In genomic region chr10:99844433-99844955, GRCh38 we compare ENCODE assay signal across 22 cellular contexts.
DNase-seq lines count a peak whose midpoint lies in the region; ATAC-seq, FAIRE-seq and TF ChIP-seq lines count a peak whose summit lies in the region.
"Had no signal": no experiment of that assay in that cellular context is flagged by ENCODE, and none has a peak within 500 bp of the region (broad histone marks: within the 10 kb centered on the region; RNA-seq: fewer than 3 reads in every experiment).

No MANE protein-coding gene starts in this region.

- peaks cover 0 to 1% (median 0%) of the 10 kb centered on the region in 3 donors for H3K36me3 Mint-ChIP-seq in CD8-positive, alpha-beta memory T cell
- H3K36me3 Mint-ChIP-seq: IgD-negative memory B cell had no signal

- TF ChIP-seq CTCF in Panc1 (IDR thresholded peaks at IDR 0.05) (no peak), H1 (IDR thresholded peaks at IDR 0.05; ENCODE audit: control extremely low read depth in 1 of 3, insufficient read depth in 1 of 3, low read depth in 1 of 3, low read length in 3 of 3) (no peak)

- H4K20me1 ChIP-seq in BLaER1 (no peaks in the 10 kb centered on the region), H1 (replicated peaks in 1 of 2; ENCODE audit: control insufficient read depth in 1 of 2, insufficient read depth in 2 of 2, low read length in 2 of 2) (no peaks in the 10 kb centered on the region)

- H3K27ac Mint-ChIP-seq in CD8-positive, alpha-beta memory T cell = peak overlapping the region in 1 of 8 donors; percentile 46
- H3K27ac Mint-ChIP-seq: B cell; CD4-positive, CD25-positive, alpha-beta regulatory T cell; IgD-negative memory B cell had no signal

- no peak overlapping the region for H2BK20ac ChIP-seq in H1 (ENCODE audit: low read length)

- H2BK15ac ChIP-seq in H1 (ENCODE audit: low read length) = no peak overlapping the region
- H2BK15ac ChIP-seq in mesenchymal stem cell (ENCODE audit: low read depth, poor library complexity, severe bottlenecking) = no peak overlapping the region

- H3K27me3 ChIP-seq in BLaER1 = no peaks in the 10 kb centered on the region
- no peaks in the 10 kb centered on the region for H3K27me3 ChIP-seq in Panc1 (ENCODE audit: control insufficient read depth, insufficient read depth, low read length)
- H3K27me3 ChIP-seq in H1 (replicated peaks in 1 of 4; ENCODE audit: control insufficient read depth in 3 of 4, extremely low read depth in 1 of 4, insufficient read depth in 3 of 4, low read length in 3 of 4) = no peaks in the 10 kb centered on the region; a peak in 1 of 7 replicates
- no peaks in the 10 kb centered on the region for H3K27me3 ChIP-seq in mesenchymal stem cell (ENCODE audit: control insufficient read depth in 1 of 2, insufficient read depth in 1 of 2, low read length in 2 of 2)
- H3K27me3 ChIP-seq in CD8-positive, alpha-beta memory T cell (ENCODE audit: insufficient read depth, low read length, poor library complexity, severe bottlenecking) = no peaks in the 10 kb centered on the region
- H3K27me3 ChIP-seq: Peyer's patch had no signal

- H3K14ac ChIP-seq in H1 (ENCODE audit: insufficient read length) (no peak overlapping the region), mesenchymal stem cell (ENCODE audit: low read length in 2 of 2) (no peak overlapping the region)

- H3K27me3 Mint-ChIP-seq in CD8-positive, alpha-beta memory T cell = peaks cover 0 to 1% of the 10 kb centered on the region in 2 donors
- H3K27me3 Mint-ChIP-seq: B cell, IgD-negative memory B cell had no signal

- in situ Hi-C loops in Panc1 (cut with HindIII; ENCODE audit: low pct_unique_long_range_greater_than_20kb, low sequenced_read_pairs) = no loop called here

- H4K91ac ChIP-seq in H1 (replicated peaks; ENCODE audit: insufficient read length, low read length) (no peak overlapping the region), mesenchymal stem cell (ENCODE audit: low read length) (no peak overlapping the region)

- BruUV-seq in Panc1 (replicated peaks; lab: Mats Ljungman, UMichigan) = no TSS peak

- H2AFZ ChIP-seq in H1 (ENCODE audit: low read length) (0 out of 2 replicates have a peak overlapping the region, but pooled peaks have one; percentile 10), mesenchymal stem cell (ENCODE audit: low read depth, low read length) (peak overlapping the region; percentile 43)

- H3K4ac ChIP-seq in H1 (replicated peaks; ENCODE audit: insufficient read length, low read depth, low read length) = no peak overlapping the region
- H3K4ac ChIP-seq in mesenchymal stem cell (ENCODE audit: low read depth in 1 of 2, low read length in 2 of 2) = peak overlapping the region in 1 of 2 experiments; percentile 50

- no peak overlapping the region for H3K4me3 Mint-ChIP-seq in CD8-positive, alpha-beta memory T cell
- H3K4me3 Mint-ChIP-seq: B cell; CD4-positive, CD25-positive, alpha-beta regulatory T cell; IgD-negative memory B cell had no signal

- H3K4me2 ChIP-seq in BLaER1 = no peak overlapping the region
- no peak overlapping the region for H3K4me2 ChIP-seq in H1 (ENCODE audit: insufficient read depth in 1 of 2, low read depth in 2 of 2, low read length in 2 of 2)
- H3K4me2 ChIP-seq in mesenchymal stem cell (ENCODE audit: low read length, poor library complexity, severe bottlenecking) = no peak overlapping the region

- H3K9me3 ChIP-seq in BLaER1 = no peaks in the 10 kb centered on the region
- no peaks in the 10 kb centered on the region for H3K9me3 ChIP-seq in Panc1 (ENCODE audit: control insufficient read depth, insufficient read depth, low read depth, low read length)
- no peaks in the 10 kb centered on the region; a peak in 1 of 4 replicates for H3K9me3 ChIP-seq in H1 (ENCODE audit: insufficient read depth in 2 of 2, low read depth in 1 of 2, low read length in 1 of 2)
- H3K9me3 ChIP-seq in mesenchymal stem cell (ENCODE audit: control insufficient read depth, low read length) = no peaks in the 10 kb centered on the region
- H3K9me3 ChIP-seq in CD8-positive, alpha-beta memory T cell (ENCODE audit: low read length) = no peaks in the 10 kb centered on the region
- H3K9me3 ChIP-seq: Caco-2, Peyer's patch had no signal

- peaks cover 5 to 8% (median 8%) of the 10 kb centered on the region in 3 donors for H3K4me1 Mint-ChIP-seq in CD8-positive, alpha-beta memory T cell

- H3K9ac ChIP-seq in BLaER1 (peak overlapping the region; percentile 32; the same call in 1 of the 2 replicates), H1 (replicated peaks in 1 of 4; ENCODE audit: extremely low read depth in 1 of 4, low read depth in 3 of 4, low read length in 3 of 4) (no peak overlapping the region), mesenchymal stem cell (ENCODE audit: low read length) (peak overlapping the region; percentile 28)

- H3K79me2 ChIP-seq in H1 (ENCODE audit: control insufficient read depth in 1 of 2, insufficient read depth in 2 of 2, low read length in 2 of 2) = no peaks in the 10 kb centered on the region

- no peaks in the 10 kb centered on the region for H3K23me2 ChIP-seq in H1 (ENCODE audit: low read depth, low read length)

- no peak overlapping the region for H2BK5ac ChIP-seq in H1 (ENCODE audit: low read depth, low read length)
- H2BK5ac ChIP-seq in mesenchymal stem cell (ENCODE audit: low read depth, low read length, poor library complexity, severe bottlenecking) = no peak overlapping the region

- H3K27ac ChIP-seq in BLaER1 (no peak overlapping the region), Panc1 (ENCODE audit: low read length) (peak overlapping the region; percentile 49; the same call in 1 of the 2 replicates), H1 (ENCODE audit: low read depth, low read length) (no peak overlapping the region), mesenchymal stem cell (ENCODE audit: low read length, poor library complexity, severe bottlenecking) (no peak overlapping the region)
- no peak overlapping the region for H3K27ac ChIP-seq in CD8-positive, alpha-beta memory T cell (ENCODE audit: low read depth, low read length)
- H3K27ac ChIP-seq: Peyer's patch had no signal

- H3K4me3 ChIP-seq in BLaER1 (no peak overlapping the region), Panc1 (ENCODE audit: low read depth in 2 of 2, low read length in 2 of 2) (no peak overlapping the region), H1 (ENCODE audit: extremely low read depth in 1 of 4, insufficient read depth in 2 of 4, low read depth in 3 of 4, low read length in 4 of 4) (no peak overlapping the region), mesenchymal stem cell (ENCODE audit: insufficient read depth in 1 of 2, low read depth in 1 of 2, low read length in 2 of 2) (peak overlapping the region in 1 of 2 experiments; percentile 12)
- H3K4me3 ChIP-seq in CD8-positive, alpha-beta memory T cell (ENCODE audit: low read length) = no peak overlapping the region
- H3K4me3 ChIP-seq: GM12878, Peyer's patch had no signal

- H4K5ac ChIP-seq in H1 (ENCODE audit: insufficient read length, low read depth, low read length) = no peak overlapping the region

- H3K56ac ChIP-seq in H1 (replicated peaks; ENCODE audit: insufficient read length, low read depth, low read length) = no peak overlapping the region

- H3K36me3 ChIP-seq in BLaER1 (no peaks in the 10 kb centered on the region), Panc1 (ENCODE audit: control insufficient read depth, insufficient read depth, low read length) (no peaks in the 10 kb centered on the region), H1 (ENCODE audit: control insufficient read depth in 2 of 4, insufficient read depth in 4 of 4, low read length in 3 of 4) (no peaks in the 10 kb centered on the region), mesenchymal stem cell (ENCODE audit: control insufficient read depth in 1 of 2, insufficient read depth in 2 of 2, low read depth in 1 of 2, low read length in 2 of 2) (peaks cover 0 to 18% of the 10 kb centered on the region in 2 experiments)
- no peaks in the 10 kb centered on the region for H3K36me3 ChIP-seq in CD8-positive, alpha-beta memory T cell (ENCODE audit: insufficient read depth, low read length)

- CTCF ChIA-PET in Panc1 (lab: Charles Lee) (interaction anchor here (1.2 kb wide), 1 partner anchor 38 kb away, joined by 3 read pairs; no protein-coding TSS in a partner anchor), H1 (lab: Charles Lee; ENCODE audit: partially characterized antibody) (interaction anchor here (1.0 to 6.2 kb wide), 14 partner anchors 14 to 328 kb away, joined by 3 to 100 read pairs (median 6); partner anchors contain the start of gene CPN1)
- CTCF ChIA-PET in CD8-positive, alpha-beta memory T cell (lab: Charles Lee) = interaction anchor here (1.9 to 11.6 kb wide), 4 partner anchors 16 to 202 kb away, joined by 6 to 154 read pairs (median 35); partner anchors contain the start of gene DNMBP

- ATAC-seq in Panc1 (no peak), GM18873 (IDR thresholded peaks at IDR 0.05; ENCODE audit: low FRiP score, unreplicated experiment) (no peak), HG03571 (IDR thresholded peaks at IDR 0.05; ENCODE audit: unreplicated experiment) (no peak)
- ATAC-seq: GM12878 had no signal

- H2AK5ac ChIP-seq in H1 (ENCODE audit: low read depth, low read length) = 0 out of 2 replicates have a peak overlapping the region, but pooled peaks have one; percentile 53
- no peak overlapping the region for H2AK5ac ChIP-seq in mesenchymal stem cell (ENCODE audit: low read length, severe bottlenecking)

- H3K4me1 ChIP-seq in BLaER1 (peaks cover 5% of the 10 kb centered on the region), Panc1 (ENCODE audit: control insufficient read depth, insufficient read depth, low read length) (peaks cover 19% of the 10 kb centered on the region), H1 (replicated peaks in 1 of 4; ENCODE audit: control insufficient read depth in 3 of 4, insufficient read depth in 4 of 4, low read length in 3 of 4) (peaks cover 4 to 18% (median 13%) of the 10 kb centered on the region in 4 experiments; a peak in 6 of 7 replicates), mesenchymal stem cell (ENCODE audit: control insufficient read depth, insufficient read depth, low read depth, low read length) (peaks cover 2% of the 10 kb centered on the region)
- H3K4me1 ChIP-seq in CD8-positive, alpha-beta memory T cell (ENCODE audit: insufficient read depth, low read length) = peaks cover 9% of the 10 kb centered on the region

- DNase-seq in Panc1 (ENCODE audit: low read depth, low spot score) = no peak
- DNase-seq in H1 (ENCODE audit: low read depth in 1 of 2, low spot score in 2 of 2) = no peak
- no peak for DNase-seq in mesenchymal stem cell
- DNase-seq in GM12891 (ENCODE audit: insufficient read length, low spot score) = no peak
- DNase-seq in CD8-positive, alpha-beta memory T cell = no peak
- DNase-seq: Caco-2; CD4-positive, CD25-positive, alpha-beta regulatory T cell; DMS 273 treated with DMSO at 0.1 percent for 48 hours; DMS79 treated with DMSO at 0.1 percent for 48 hours; NCI-H1105 treated with DMSO at 0.1 percent for 48 hours; NCI-H2029 treated with DMSO at 0.1 percent for 48 hours; NCI-H2171; NCI-H345; NCI-H524; NCI-H82; Peyer's patch had no signal

- H2BK120ac ChIP-seq in H1 (replicated peaks; ENCODE audit: low read depth, low read length) (no peak overlapping the region), mesenchymal stem cell (ENCODE audit: low read depth, low read length) (no peak overlapping the region)

- H3K18ac ChIP-seq in H1 (ENCODE audit: extremely low read depth, low read length) (no peak overlapping the region), mesenchymal stem cell (ENCODE audit: low read depth in 1 of 2, low read length in 2 of 2) (peak overlapping the region; percentile 14 to 16)

- POLR2A ChIA-PET in Panc1 (lab: Charles Lee) = no interaction called here
- POLR2A ChIA-PET in H1 (lab: Charles Lee; ENCODE audit: partially characterized antibody) = interaction anchor here (1.7 kb wide), 1 partner anchor 32 kb away, joined by 7 read pairs; no protein-coding TSS in a partner anchor
- POLR2A ChIA-PET in CD8-positive, alpha-beta memory T cell (lab: Charles Lee) = no interaction called here

- H4K8ac ChIP-seq in H1 (ENCODE audit: extremely low read depth, insufficient read depth, low read length) = no peak overlapping the region; the same call in 1 of the 2 replicates
- H4K8ac ChIP-seq in mesenchymal stem cell (ENCODE audit: low read length) = peak overlapping the region; percentile 19

- TF ChIP-seq EP300 in H1 (IDR thresholded peaks at IDR 0.05; ENCODE audit: borderline replicate concordance in 1 of 2, low read depth in 2 of 2, low read length in 2 of 2) = no peak

- FAIRE-seq in H1 (lab: Jason Lieb, UNC) (no peak), GM12891 (lab: Jason Lieb, UNC) (no peak)
- FAIRE-seq: GM12878 had no signal

- no peaks in the 10 kb centered on the region for H3K79me1 ChIP-seq in H1 (ENCODE audit: low read depth, low read length)
- no peaks in the 10 kb centered on the region for H3K79me1 ChIP-seq in mesenchymal stem cell (replicated peaks; ENCODE audit: low read length, poor library complexity, severe bottlenecking)

- H3K9me3 Mint-ChIP-seq in CD8-positive, alpha-beta memory T cell = no peaks in the 10 kb centered on the region
- H3K9me3 Mint-ChIP-seq: CD4-positive, CD25-positive, alpha-beta regulatory T cell; IgD-negative memory B cell had no signal

- H3K23ac ChIP-seq in H1 (ENCODE audit: insufficient read length) (no peak overlapping the region), mesenchymal stem cell (ENCODE audit: low read length in 2 of 2) (peak overlapping the region in 1 of 2 experiments; percentile 59)

- WGBS in H1 (ENCODE audit: extremely low coverage in 1 of 2, insufficient coverage in 1 of 2, insufficient read length in 1 of 2, insufficient replicate concordance in 2 of 2, low coverage in 1 of 2, low lambda C conversion rate in 2 of 2, missing lambda C conversion rate in 1 of 2), 2 experiments = 83% methylated on average over 6 of the region's 6 CpGs; no CpG with 5 or more reads in 1 of the 2 experiments
- WGBS in mesenchymal stem cell = 90% methylated on average over 4 of the region's 6 CpGs

- intact Hi-C loops in Panc1 (cut with micrococcal nuclease; ENCODE audit: unreplicated experiment) = loop anchor here (10.0 kb wide), 1 partner anchor 340 kb away; the partner anchor contains the start of gene ERLIN1

- H2BK12ac ChIP-seq in H1 (ENCODE audit: low read depth, low read length) (no peak overlapping the region), mesenchymal stem cell (ENCODE audit: low read length in 2 of 2) (peak overlapping the region in 1 of 2 experiments; percentile 4)

- no peak for TF ChIP-seq POLR2A in H1 (IDR thresholded peaks at IDR 0.05; ENCODE audit: control extremely low read depth in 1 of 2, low read depth in 2 of 2, low read length in 2 of 2)
- no peak for TF ChIP-seq POLR2A in GM12891 (IDR thresholded peaks at IDR 0.05; ENCODE audit: low read depth, low read length)

- no peak for TF ChIP-seq RAD21 in H1 (IDR thresholded peaks at IDR 0.05 in 1 of 2, conservative IDR thresholded peaks at IDR 0.05 in 1 of 2; ENCODE audit: low read depth in 2 of 2, low read length in 2 of 2)

Comparison
In these comparisons a context has a peak if more than half of its experiments do, and no peak if none do; other contexts are left out.
1. H3K9ac ChIP-seq: peak in BLaER1 (single experiment) and mesenchymal stem cell (single experiment); none in H1 (0 of 4).